In genomic region chrX:42023122-42023521, GRCh38 we compare ENCODE assay signal across 24 cellular contexts.
A peak's percentile ranks its signal among the peaks of the same experiment; 100 is the strongest.
DNase-seq lines count a peak whose midpoint lies in the region; ATAC-seq lines count a peak whose summit lies in the region.
"Had no signal": no experiment of that assay in that cellular context is flagged by ENCODE, and none has a peak within 500 bp of the region (broad histone marks: within the 10 kb centered on the region; RNA-seq: fewer than 3 reads in every experiment).

No MANE protein-coding gene starts in this region.

- peaks cover 15% of the 10 kb centered on the region for H3K4me1 Mint-ChIP-seq in activated CD4-positive, alpha-beta T cell treated with anti-CD3 and anti-CD28 coated beads for 36 hours
- peaks cover 5% of the 10 kb centered on the region for H3K4me1 Mint-ChIP-seq in activated CD4-positive, alpha-beta T cell treated with anti-CD3 and anti-CD28 coated beads, Interleukin-2, amount 10 ng/mL, durations not matched to agents 24 days and 14 days
- H3K4me1 Mint-ChIP-seq in activated T-cell treated with anti-CD3 and anti-CD28 coated beads, Interleukin-2, amount 50 U/mL, for 24 hours (ENCODE audit: low read depth), result peaks cover 28% of the 10 kb centered on the region
- H3K4me1 Mint-ChIP-seq in activated T-helper 17 cell treated with anti-CD3 and anti-CD28 coated beads, Interleukin-2, amount 50 U/mL, for 72 hours, result peaks cover 11% of the 10 kb centered on the region
- H3K4me1 Mint-ChIP-seq in stimulated activated effector memory CD8-positive, alpha-beta T cell treated with anti-CD3 and anti-CD28 coated beads, Interleukin-12 subunit alpha, Interleukin-12 subunit beta, amount 100 ng/mL, for 72 hours, result peaks cover 21% of the 10 kb centered on the region
- H3K4me1 Mint-ChIP-seq: CD14-positive monocyte had no signal

- no peaks in the 10 kb centered on the region for H3K27me3 Mint-ChIP-seq in activated CD4-positive, alpha-beta T cell treated with anti-CD3 and anti-CD28 coated beads for 36 hours
- H3K27me3 Mint-ChIP-seq in activated CD4-positive, alpha-beta T cell treated with anti-CD3 and anti-CD28 coated beads, Interleukin-2, amount 10 ng/mL, durations not matched to agents 24 days and 14 days, result no peaks in the 10 kb centered on the region
- H3K27me3 Mint-ChIP-seq in activated T-cell treated with anti-CD3 and anti-CD28 coated beads, Interleukin-2, amount 50 U/mL, for 24 hours, result peaks cover 33% of the 10 kb centered on the region
- no peaks in the 10 kb centered on the region for H3K27me3 Mint-ChIP-seq in activated T-helper 17 cell treated with anti-CD3 and anti-CD28 coated beads, Interleukin-2, amount 50 U/mL, for 72 hours
- H3K27me3 Mint-ChIP-seq: CD4-positive, alpha-beta memory T cell; CD4-positive, CD25-positive, alpha-beta regulatory T cell had no signal

- ATAC-seq in activated CD4-positive, alpha-beta T cell treated with anti-CD3 and anti-CD28 coated beads for 36 hours, result peak; percentile 42
- ATAC-seq in activated T-helper 17 cell treated with anti-CD3 and anti-CD28 coated beads, Interleukin-2, amount 50 U/mL, for 72 hours (replicated peaks), result peak; percentile 72
- ATAC-seq in stimulated activated effector memory CD8-positive, alpha-beta T cell treated with anti-CD3 and anti-CD28 coated beads, Interleukin-12 subunit alpha, Interleukin-12 subunit beta, amount 100 ng/mL, for 72 hours, result peak; percentile 79
- ATAC-seq: GM12878 had no signal

- H3K36me3 Mint-ChIP-seq in activated CD4-positive, alpha-beta T cell treated with anti-CD3 and anti-CD28 coated beads for 36 hours (ENCODE audit: low read depth), result peaks cover 2% of the 10 kb centered on the region
- H3K36me3 Mint-ChIP-seq in activated CD4-positive, alpha-beta T cell treated with anti-CD3 and anti-CD28 coated beads, Interleukin-2, amount 10 ng/mL, durations not matched to agents 24 days and 14 days (ENCODE audit: low read depth), result no peaks in the 10 kb centered on the region
- H3K36me3 Mint-ChIP-seq in activated T-cell treated with anti-CD3 and anti-CD28 coated beads, Interleukin-2, amount 50 U/mL, for 24 hours (ENCODE audit: low read depth), result no peaks in the 10 kb centered on the region
- no peaks in the 10 kb centered on the region for H3K36me3 Mint-ChIP-seq in activated T-helper 17 cell treated with anti-CD3 and anti-CD28 coated beads, Interleukin-2, amount 50 U/mL, for 72 hours (ENCODE audit: low read depth)
- no peaks in the 10 kb centered on the region for H3K36me3 Mint-ChIP-seq in stimulated activated effector memory CD8-positive, alpha-beta T cell treated with anti-CD3 and anti-CD28 coated beads, Interleukin-12 subunit alpha, Interleukin-12 subunit beta, amount 100 ng/mL, for 72 hours
- H3K36me3 Mint-ChIP-seq: CD14-positive monocyte; CD4-positive, alpha-beta memory T cell; CD4-positive, CD25-positive, alpha-beta regulatory T cell had no signal

- CTCF ChIA-PET in activated CD4-positive, alpha-beta T cell treated with anti-CD3 and anti-CD28 coated beads for 36 hours (lab: Charles Lee), result no interaction called here

- no peaks in the 10 kb centered on the region for H3K9me3 Mint-ChIP-seq in activated CD4-positive, alpha-beta T cell treated with anti-CD3 and anti-CD28 coated beads for 36 hours (ENCODE audit: low read depth)
- peaks cover 9% of the 10 kb centered on the region for H3K9me3 Mint-ChIP-seq in activated CD4-positive, alpha-beta T cell treated with anti-CD3 and anti-CD28 coated beads, Interleukin-2, amount 10 ng/mL, durations not matched to agents 24 days and 14 days
- no peaks in the 10 kb centered on the region for H3K9me3 Mint-ChIP-seq in activated T-cell treated with anti-CD3 and anti-CD28 coated beads, Interleukin-2, amount 50 U/mL, for 24 hours
- H3K9me3 Mint-ChIP-seq in activated T-helper 17 cell treated with anti-CD3 and anti-CD28 coated beads, Interleukin-2, amount 50 U/mL, for 72 hours, result no peaks in the 10 kb centered on the region
- H3K9me3 Mint-ChIP-seq in stimulated activated effector memory CD8-positive, alpha-beta T cell treated with anti-CD3 and anti-CD28 coated beads, Interleukin-12 subunit alpha, Interleukin-12 subunit beta, amount 100 ng/mL, for 72 hours, result no peaks in the 10 kb centered on the region
- H3K9me3 Mint-ChIP-seq: CD8-positive, alpha-beta memory T cell had no signal

- no peak overlapping the region for H3K27ac Mint-ChIP-seq in activated CD4-positive, alpha-beta T cell treated with anti-CD3 and anti-CD28 coated beads for 36 hours
- no peak overlapping the region for H3K27ac Mint-ChIP-seq in activated CD4-positive, alpha-beta T cell treated with anti-CD3 and anti-CD28 coated beads, Interleukin-2, amount 10 ng/mL, durations not matched to agents 24 days and 14 days
- peak overlapping the region; percentile 45 for H3K27ac Mint-ChIP-seq in activated T-cell treated with anti-CD3 and anti-CD28 coated beads, Interleukin-2, amount 50 U/mL, for 24 hours
- H3K27ac Mint-ChIP-seq in activated T-helper 17 cell treated with anti-CD3 and anti-CD28 coated beads, Interleukin-2, amount 50 U/mL, for 72 hours, result peak overlapping the region; percentile 82
- peak overlapping the region; percentile 91 for H3K27ac Mint-ChIP-seq in stimulated activated effector memory CD8-positive, alpha-beta T cell treated with anti-CD3 and anti-CD28 coated beads, Interleukin-12 subunit alpha, Interleukin-12 subunit beta, amount 100 ng/mL, for 72 hours
- H3K27ac Mint-ChIP-seq: CD14-positive monocyte; CD4-positive, alpha-beta memory T cell; CD4-positive, CD25-positive, alpha-beta regulatory T cell; CD8-positive, alpha-beta memory T cell had no signal

- POLR2A ChIA-PET in activated CD4-positive, alpha-beta T cell treated with anti-CD3 and anti-CD28 coated beads for 36 hours (lab: Charles Lee), result no interaction called here

- DNase-seq in activated CD4-positive, alpha-beta T cell treated with anti-CD3 and anti-CD28 coated beads for 36 hours, result no peak
- DNase-seq in activated CD4-positive, alpha-beta T cell treated with anti-CD3 and anti-CD28 coated beads, Interleukin-2, amount 10 ng/mL, durations not matched to agents 24 days and 14 days, result no peak
- DNase-seq in activated T-cell treated with anti-CD3 and anti-CD28 coated beads, Interleukin-2, amount 50 U/mL, for 24 hours, result no peak
- no peak for DNase-seq in activated T-cell treated with anti-CD3 and anti-CD28 coated beads, Interleukin-2, amount 50 U/mL, for 48 hours
- DNase-seq in stimulated activated effector memory CD8-positive, alpha-beta T cell treated with anti-CD3 and anti-CD28 coated beads, Interleukin-12 subunit alpha, Interleukin-12 subunit beta, amount 100 ng/mL, for 72 hours (ENCODE audit: low spot score in 2 of 2), result no peak
- DNase-seq in NCI-H1694 treated with DMSO at 0.1 percent for 48 hours (lab: John Stamatoyannopoulos, UW), result no peak
- DNase-seq: 8988T; ACHN; BE2C; C1 segment of cervical spinal cord; CD4-positive, alpha-beta memory T cell; CD4-positive, CD25-positive, alpha-beta regulatory T cell; CD8-positive, alpha-beta memory T cell; COR-L47; DMS 273 treated with DMSO at 0.1 percent for 48 hours; DMS153; DMS53; DMS79; DND-41; EL; GDM1 had no signal

- intact Hi-C loops in activated CD4-positive, alpha-beta T cell treated with anti-CD3 and anti-CD28 coated beads for 36 hours (cut with DNase I, micrococcal nuclease), result no loop called here
- intact Hi-C loops in activated CD4-positive, alpha-beta T cell treated with anti-CD3 and anti-CD28 coated beads, Interleukin-2, amount 10 ng/mL, durations not matched to agents 24 days and 14 days (cut with micrococcal nuclease), result no loop called here

- no peak overlapping the region for H3K4me3 Mint-ChIP-seq in activated CD4-positive, alpha-beta T cell treated with anti-CD3 and anti-CD28 coated beads for 36 hours
- H3K4me3 Mint-ChIP-seq in activated CD4-positive, alpha-beta T cell treated with anti-CD3 and anti-CD28 coated beads, Interleukin-2, amount 10 ng/mL, durations not matched to agents 24 days and 14 days, result no peak overlapping the region
- H3K4me3 Mint-ChIP-seq in activated T-cell treated with anti-CD3 and anti-CD28 coated beads, Interleukin-2, amount 50 U/mL, for 24 hours, result no peak overlapping the region
- H3K4me3 Mint-ChIP-seq in activated T-helper 17 cell treated with anti-CD3 and anti-CD28 coated beads, Interleukin-2, amount 50 U/mL, for 72 hours, result peak overlapping the region; percentile 21
- no peak overlapping the region for H3K4me3 Mint-ChIP-seq in stimulated activated effector memory CD8-positive, alpha-beta T cell treated with anti-CD3 and anti-CD28 coated beads, Interleukin-12 subunit alpha, Interleukin-12 subunit beta, amount 100 ng/mL, for 72 hours
- H3K4me3 Mint-ChIP-seq: CD14-positive monocyte; CD4-positive, alpha-beta memory T cell; CD4-positive, CD25-positive, alpha-beta regulatory T cell; CD8-positive, alpha-beta memory T cell had no signal

Comparison
In these comparisons a context has a peak if more than half of its experiments do, and no peak if none do; other contexts are left out.
1. H3K27ac Mint-ChIP-seq: peak in activated T-cell treated with anti-CD3 and anti-CD28 coated beads, Interleukin-2, amount 50 U/mL, for 24 hours (single experiment), activated T-helper 17 cell treated with anti-CD3 and anti-CD28 coated beads, Interleukin-2, amount 50 U/mL, for 72 hours (single experiment) and stimulated activated effector memory CD8-positive, alpha-beta T cell treated with anti-CD3 and anti-CD28 coated beads, Interleukin-12 subunit alpha, Interleukin-12 subunit beta, amount 100 ng/mL, for 72 hours (single experiment); none in activated CD4-positive, alpha-beta T cell treated with anti-CD3 and anti-CD28 coated beads for 36 hours (single experiment) and activated CD4-positive, alpha-beta T cell treated with anti-CD3 and anti-CD28 coated beads, Interleukin-2, amount 10 ng/mL, durations not matched to agents 24 days and 14 days (single experiment).
2. Peak in every context shown above with its lines, with median percentiles within 50 percentile points of each other: ATAC-seq.